26 cellular contexts compared by ENCODE assay signal in the genomic region with DNA sequence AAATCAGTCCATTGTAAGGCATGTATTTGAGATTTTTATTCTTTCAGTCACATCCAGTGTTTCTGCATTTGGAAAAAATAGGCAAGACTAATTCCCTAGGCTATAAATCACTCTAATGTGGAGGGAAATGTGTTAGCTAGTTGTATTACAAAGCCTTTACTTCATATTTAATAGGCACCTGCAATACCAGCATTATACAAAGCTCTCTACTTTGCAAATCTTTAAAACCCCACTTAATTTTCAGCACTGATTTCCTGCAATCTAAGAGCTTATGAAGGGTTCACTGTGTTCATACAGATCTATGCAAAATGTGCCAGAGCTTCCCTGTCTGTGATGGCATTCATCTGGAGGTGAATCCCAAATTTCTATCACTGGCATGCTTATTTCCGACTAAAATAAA.
"Had no signal": no experiment of that assay in that cellular context is flagged by ENCODE, and none has a peak within 500 bp of the region (broad histone marks: within the 10 kb centered on the region; RNA-seq: fewer than 3 reads in every experiment).

No MANE protein-coding gene starts in this region.

- FAIRE-seq: astrocyte, TTC549 had no signal

- H3K9me3 Mint-ChIP-seq: activated B cell treated with CpG ODN at 0.5 μM for 24 hours; activated CD4-positive, alpha-beta memory T cell treated with anti-CD3 and anti-CD28 coated beads for 36 hours; activated CD4-positive, alpha-beta T cell treated with anti-CD3 and anti-CD28 coated beads, Interleukin-2, amount 10 ng/mL, durations not matched to agents 24 days and 14 days; activated naive CD4-positive, alpha-beta T cell treated with anti-CD3 and anti-CD28 coated beads for 36 hours; activated T-helper 17 cell treated with anti-CD3 and anti-CD28 coated beads, Interleukin-2, amount 50 U/mL, for 72 hours; T-cell had no signal

- H3K4me2 ChIP-seq: KMS-11, PC-9 had no signal

- H3K36me3 ChIP-seq: brain microvascular endothelial cell, cardiac muscle cell had no signal

- H3K4me3 Mint-ChIP-seq: activated B cell treated with CpG ODN at 0.5 μM for 24 hours; activated CD4-positive, alpha-beta memory T cell treated with anti-CD3 and anti-CD28 coated beads for 36 hours; activated CD4-positive, alpha-beta T cell treated with anti-CD3 and anti-CD28 coated beads, Interleukin-2, amount 10 ng/mL, durations not matched to agents 24 days and 14 days; activated naive CD4-positive, alpha-beta T cell treated with anti-CD3 and anti-CD28 coated beads for 36 hours; activated naive CD8-positive, alpha-beta T cell; activated T-helper 17 cell treated with anti-CD3 and anti-CD28 coated beads, Interleukin-2, amount 50 U/mL, for 72 hours; T-cell had no signal

- ATAC-seq: activated T-helper 17 cell treated with anti-CD3 and anti-CD28 coated beads, Interleukin-2, amount 50 U/mL, for 72 hours; T-cell had no signal

- H3K4me3 ChIP-seq: cardiac muscle cell, PC-9 had no signal

- DNase-seq: activated B cell treated with CpG ODN at 0.5 μM for 24 hours; activated CD4-positive, alpha-beta memory T cell treated with anti-CD3 and anti-CD28 coated beads for 36 hours; activated CD4-positive, alpha-beta T cell treated with anti-CD3 and anti-CD28 coated beads for 1 hour; activated CD4-positive, alpha-beta T cell treated with anti-CD3 and anti-CD28 coated beads, Interleukin-2, amount 10 ng/mL, durations not matched to agents 24 days and 14 days; activated gamma-delta T cell; activated naive CD4-positive, alpha-beta T cell treated with anti-CD3 and anti-CD28 coated beads for 36 hours; activated T-cell treated with anti-CD3 and anti-CD28 coated beads for 4 hours; activated T-cell treated with anti-CD3 and anti-CD28 coated beads, Interleukin-2, amount 50 U/mL, for 48 hours; amygdala; brain microvascular endothelial cell; NCI-H1092; NCI-H2029 treated with DMSO at 0.1 percent for 48 hours; NCI-H345; NCI-H510A; NCI-H526 treated with DMSO at 0.1 percent for 48 hours; PC-9; SHP77 treated with DMSO at 0.1 percent for 48 hours; T-cell; T-helper 2 cell; T1000 had no signal

- H3K4me1 Mint-ChIP-seq: activated CD4-positive, alpha-beta T cell treated with anti-CD3 and anti-CD28 coated beads, Interleukin-2, amount 10 ng/mL, durations not matched to agents 24 days and 14 days; activated T-helper 17 cell treated with anti-CD3 and anti-CD28 coated beads, Interleukin-2, amount 50 U/mL, for 72 hours had no signal

- H3K36me3 Mint-ChIP-seq: activated CD4-positive, alpha-beta memory T cell treated with anti-CD3 and anti-CD28 coated beads for 36 hours; activated naive CD8-positive, alpha-beta T cell; T-cell had no signal

- H3K27ac ChIP-seq: brain microvascular endothelial cell, cardiac muscle cell, KMS-11, PC-9 had no signal

- H2AFZ ChIP-seq: PC-9 had no signal

- H3K27me3 ChIP-seq: brain microvascular endothelial cell, cardiac muscle cell had no signal

- H3K27me3 Mint-ChIP-seq: activated B cell treated with CpG ODN at 0.5 μM for 24 hours; activated CD4-positive, alpha-beta memory T cell treated with anti-CD3 and anti-CD28 coated beads for 36 hours; activated CD4-positive, alpha-beta T cell treated with anti-CD3 and anti-CD28 coated beads, Interleukin-2, amount 10 ng/mL, durations not matched to agents 24 days and 14 days; activated naive CD8-positive, alpha-beta T cell; activated T-helper 17 cell treated with anti-CD3 and anti-CD28 coated beads, Interleukin-2, amount 50 U/mL, for 72 hours; T-cell had no signal

- H3K27ac Mint-ChIP-seq: activated B cell treated with CpG ODN at 0.5 μM for 24 hours; activated CD4-positive, alpha-beta memory T cell treated with anti-CD3 and anti-CD28 coated beads for 36 hours; activated CD4-positive, alpha-beta T cell treated with anti-CD3 and anti-CD28 coated beads, Interleukin-2, amount 10 ng/mL, durations not matched to agents 24 days and 14 days; activated naive CD4-positive, alpha-beta T cell treated with anti-CD3 and anti-CD28 coated beads for 36 hours; activated naive CD8-positive, alpha-beta T cell; activated T-helper 17 cell treated with anti-CD3 and anti-CD28 coated beads, Interleukin-2, amount 50 U/mL, for 72 hours; T-cell had no signal
